17 cellular contexts compared by ENCODE assay signal in the genomic region with DNA sequence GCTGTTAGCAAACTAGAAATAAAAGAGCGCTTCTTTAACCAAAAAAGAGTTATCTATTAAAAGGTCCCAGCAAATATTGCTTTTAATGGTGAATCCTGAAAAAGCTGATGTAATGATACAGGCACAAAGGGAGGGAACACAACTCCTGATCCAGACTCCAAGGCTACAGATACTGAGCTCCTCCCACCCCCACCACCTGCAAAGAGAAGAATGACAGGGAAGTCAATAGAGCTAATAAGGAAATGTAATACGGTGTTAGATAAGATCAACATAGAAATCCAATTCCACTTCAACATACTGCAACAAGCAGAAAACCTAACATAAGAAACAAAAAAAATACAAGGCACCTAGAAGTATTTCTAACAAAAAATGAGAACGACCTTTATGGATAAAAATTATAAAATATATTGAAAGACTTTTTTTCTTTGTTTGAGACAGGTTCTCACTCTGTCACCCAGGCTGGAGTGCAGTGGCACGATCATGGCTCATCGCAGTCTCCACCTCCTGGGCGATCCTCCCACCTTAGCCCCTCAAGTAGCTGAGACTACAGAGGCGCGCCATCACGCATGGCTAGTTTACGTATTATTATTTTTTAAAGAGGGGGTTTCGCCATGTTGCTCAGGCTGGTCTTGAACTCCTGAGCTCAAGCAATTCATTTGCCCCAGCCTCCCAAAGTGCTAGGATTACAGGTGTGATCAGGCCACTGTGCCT.
DNase-seq lines count a peak whose midpoint lies in the region; ATAC-seq and TF ChIP-seq lines count a peak whose summit lies in the region.
"Had no signal": no experiment of that assay in that cellular context is flagged by ENCODE, and none has a peak within 500 bp of the region (broad histone marks: within the 10 kb centered on the region; RNA-seq: fewer than 3 reads in every experiment).

No MANE protein-coding gene starts in this region.

- no peak for TF ChIP-seq CTCF in HEK293 (tag by site-specific recombination; IDR thresholded peaks at IDR 0.05)

- H3K4me1 ChIP-seq in HEK293 (ENCODE audit: control insufficient read depth, insufficient read depth, low read length) = peaks cover 8% of the 10 kb centered on the region; the same call in 1 of the 2 replicates

- CTCF ChIA-PET in HEK293 (lab: Yijun Ruan, JAX) = interaction anchor here (1.2 kb wide), 1 partner anchor 86 kb away, joined by 3 read pairs; no protein-coding TSS in a partner anchor

- DNase-seq in COLO668 (lab: John Stamatoyannopoulos, UW; ENCODE audit: unreplicated experiment) (peak; percentile 40), NCI-H2196 treated with DMSO at 0.1 percent for 48 hours (lab: John Stamatoyannopoulos, UW; ENCODE audit: unreplicated experiment) (peak; percentile 74), left kidney (ENCODE audit: low read depth, low spot score) (peak; percentile 51), NK-92 (lab: John Stamatoyannopoulos, UW; ENCODE audit: unreplicated experiment) (no peak), GM19240 (ENCODE audit: insufficient read length, low spot score) (no peak)
- no peak for DNase-seq in stimulated activated CD4-positive, alpha-beta T cell treated with anti-CD3 and anti-CD28 coated beads, Interleukin-1b, Interleukin-23, amount 100 ng/mL, for 48 hours
- DNase-seq: activated gamma-delta T cell treated with Interleukin-2 at 50 U/mL for 16 hours, anterior cingulate cortex, H9, left ventricle myocardium inferior, MG63, NCI-H524 treated with DMSO at 0.1 percent for 48 hours, RPMI8226 had no signal

- no peak for ATAC-seq in HG03159 (IDR thresholded peaks at IDR 0.05; ENCODE audit: unreplicated experiment)
- ATAC-seq: activated CD4-positive, CD25-positive, alpha-beta regulatory T cell treated with anti-CD3 and anti-CD28 coated beads, Interleukin-2, amount 50 U/mL, for 24 hours had no signal

- POLR2A ChIA-PET in HEK293 (lab: Yijun Ruan, JAX) = interaction anchor here (1.3 kb wide), 1 partner anchor 13 kb away, joined by 3 read pairs; no protein-coding TSS in a partner anchor

- no peaks in the 10 kb centered on the region for H3K36me3 ChIP-seq in HEK293 (ENCODE audit: control insufficient read depth in 2 of 2, insufficient read depth in 1 of 2, low read length in 2 of 2)
- H3K36me3 ChIP-seq: left ventricle myocardium inferior, MG63 had no signal

- no peak overlapping the region for H3K4me3 ChIP-seq in HEK293 (ENCODE audit: low read depth, low read length)
- H3K4me3 ChIP-seq: left ventricle myocardium inferior, MG63, smooth muscle cell had no signal

- no peaks in the 10 kb centered on the region for H3K9me3 ChIP-seq in HEK293 (ENCODE audit: control insufficient read depth, insufficient read depth, low read depth, low read length)
- H3K9me3 ChIP-seq: left ventricle myocardium inferior, MG63 had no signal

- no peak overlapping the region for H3K27ac ChIP-seq in HEK293 (ENCODE audit: extremely low read depth, low read depth, low read length)
- H3K27ac ChIP-seq: left ventricle myocardium inferior had no signal

TF ChIP-seq in HEK293, 187 proteins besides CTCF, POLR2A, EP300 and RAD21:
- TF ChIP-seq, protein P1, sequence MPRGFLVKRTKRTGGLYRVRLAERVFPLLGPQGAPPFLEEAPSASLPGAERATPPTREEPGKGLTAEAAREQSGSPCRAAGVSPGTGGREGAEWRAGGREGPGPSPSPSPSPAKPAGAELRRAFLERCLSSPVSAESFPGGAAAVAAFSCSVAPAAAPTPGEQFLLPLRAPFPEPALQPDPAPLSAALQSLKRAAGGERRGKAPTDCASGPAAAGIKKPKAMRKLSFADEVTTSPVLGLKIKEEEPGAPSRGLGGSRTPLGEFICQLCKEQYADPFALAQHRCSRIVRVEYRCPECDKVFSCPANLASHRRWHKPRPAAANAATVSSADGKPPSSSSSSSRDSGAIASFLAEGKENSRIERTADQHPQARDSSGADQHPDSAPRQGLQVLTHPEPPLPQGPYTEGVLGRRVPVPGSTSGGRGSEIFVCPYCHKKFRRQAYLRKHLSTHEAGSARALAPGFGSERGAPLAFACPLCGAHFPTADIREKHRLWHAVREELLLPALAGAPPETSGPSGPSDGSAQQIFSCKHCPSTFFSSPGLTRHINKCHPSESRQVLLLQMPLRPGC (tag by site-specific recombination; IDR thresholded peaks at IDR 0.05) = no peak
- TF ChIP-seq ZNF830 (tag by site-specific recombination; IDR thresholded peaks at IDR 0.05; ENCODE audit: low read depth) (no peak), GLIS1 (tag by site-specific recombination; IDR thresholded peaks at IDR 0.05) (peak; percentile 52; the same call in 1 of the 2 replicates), ZNF571 (tag by site-specific recombination; IDR thresholded peaks at IDR 0.05) (no peak), ZNF560 (tag by site-specific recombination; IDR thresholded peaks at IDR 0.05; ENCODE audit: borderline replicate concordance) (no peak), ZNF664 (tag by site-specific recombination; IDR thresholded peaks at IDR 0.05) (no peak), ZBTB21 (tag by site-specific recombination; IDR thresholded peaks at IDR 0.05) (no peak), ZBTB17 (tag by site-specific recombination; IDR thresholded peaks at IDR 0.05) (0 out of 2 replicates have a peak, but pooled peaks have one; percentile 21), ZNF423 (tag by site-specific recombination; IDR thresholded peaks at IDR 0.05) (no peak), ZNF324 (tag by site-specific recombination; IDR thresholded peaks at IDR 0.05) (no peak), ZBTB6 (tag by site-specific recombination; IDR thresholded peaks at IDR 0.05) (no peak)
TF ChIP-seq in HEK293: peak in this region for 2.

Comparison
In these comparisons a context has a peak if more than half of its experiments do, and no peak if none do; other contexts are left out.
1. DNase-seq: peak in COLO668 (single experiment), NCI-H2196 treated with DMSO at 0.1 percent for 48 hours (single experiment) and left kidney (single experiment); none in NK-92 (single experiment), stimulated activated CD4-positive, alpha-beta T cell treated with anti-CD3 and anti-CD28 coated beads, Interleukin-1b, Interleukin-23, amount 100 ng/mL, for 48 hours (single experiment) and GM19240 (single experiment).